In the genomic region with DNA sequence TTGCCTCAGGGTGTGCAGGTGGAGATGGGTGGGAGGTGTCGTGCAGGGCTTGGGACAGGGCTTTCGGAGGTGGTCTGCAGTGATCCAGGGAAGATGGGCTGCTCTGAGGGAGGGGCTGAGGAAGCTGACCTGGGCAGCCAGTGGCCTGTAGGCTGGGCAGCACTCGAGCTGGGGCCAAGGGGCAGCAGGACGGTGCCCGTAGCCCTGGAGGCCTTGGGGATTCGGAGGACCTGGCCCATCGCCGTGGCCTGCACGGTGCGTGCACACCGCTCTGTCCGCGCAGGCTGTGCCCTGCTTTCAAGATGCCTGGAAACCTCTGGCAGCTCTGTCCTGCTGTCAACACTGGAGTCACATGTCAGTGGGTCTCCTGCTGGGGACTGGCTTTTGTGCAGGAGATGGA, we compare ENCODE assay signal across 21 cellular contexts. TPM values are rescaled to one million over a fixed set of nuclear protein-coding genes. Genes with fewer than 3 reads are reported as not detected.
DNase-seq lines count a peak whose midpoint lies in the region; ATAC-seq, FAIRE-seq and TF ChIP-seq lines count a peak whose summit lies in the region.
"Had no signal": no experiment of that assay in that cellular context is flagged by ENCODE, and none has a peak within 500 bp of the region (broad histone marks: within the 10 kb centered on the region; RNA-seq: fewer than 3 reads in every experiment).

No MANE protein-coding gene starts in this region.

- no peak for TF ChIP-seq RAD21 in IMR-90 (IDR thresholded peaks at IDR 0.05; ENCODE audit: low read length)
- TF ChIP-seq RAD21 in H1 (IDR thresholded peaks at IDR 0.05 in 1 of 2, conservative IDR thresholded peaks at IDR 0.05 in 1 of 2; ENCODE audit: low read depth in 2 of 2, low read length in 2 of 2): no peak

- H3K14ac ChIP-seq in IMR-90 (replicated peaks; ENCODE audit: low read depth, low read length) (no peak overlapping the region), H1 (ENCODE audit: insufficient read length) (no peak overlapping the region)

- no peaks in the 10 kb centered on the region; the same call in 1 of the 2 replicates for H3K36me3 ChIP-seq in IMR-90 (ENCODE audit: control insufficient read depth, insufficient read depth, low read length)
- no peaks in the 10 kb centered on the region for H3K36me3 ChIP-seq in H1 (ENCODE audit: control insufficient read depth in 2 of 4, insufficient read depth in 4 of 4, low read length in 3 of 4)
- H3K36me3 ChIP-seq in stomach smooth muscle (ENCODE audit: control insufficient read depth in 2 of 2, insufficient read depth in 2 of 2, low read length in 2 of 2): peaks cover 0 to 2% of the 10 kb centered on the region in 2 donors
- H3K36me3 ChIP-seq in mammary epithelial cell (ENCODE audit: insufficient read depth, low read length): no peaks in the 10 kb centered on the region
- H3K36me3 ChIP-seq: colonic mucosa, suprapubic skin, uterus had no signal

- H2BK12ac ChIP-seq in H1 (ENCODE audit: low read depth, low read length): no peak overlapping the region; the same call in 1 of the 2 replicates

- H3K79me1 ChIP-seq in IMR-90 (ENCODE audit: low read depth in 1 of 2, low read length in 2 of 2) (peaks cover 16 to 51% of the 10 kb centered on the region in 2 experiments), H1 (ENCODE audit: low read depth, low read length) (peaks cover 45% of the 10 kb centered on the region)

- in situ Hi-C loops in IMR-90 (cut with MboI; ENCODE audit: low sequenced_read_pairs): no loop called here
- in situ Hi-C loops in mammary epithelial cell (cut with MboI; ENCODE audit: low sequenced_read_pairs in 2 of 2): no loop called here

- no peak overlapping the region for H4K5ac ChIP-seq in IMR-90 (ENCODE audit: low read depth, low read length)
- H4K5ac ChIP-seq in H1 (ENCODE audit: insufficient read length, low read depth, low read length): no peak overlapping the region

- H2AFZ ChIP-seq in IMR-90 (replicated peaks; ENCODE audit: low read length, poor library complexity) (peak overlapping the region; percentile 49), H1 (ENCODE audit: low read length) (no peak overlapping the region), mammary epithelial cell (ENCODE audit: low read depth, low read length) (no peak overlapping the region)
- H2AFZ ChIP-seq: GM23248 had no signal

- no peak overlapping the region for H4K91ac ChIP-seq in IMR-90 (ENCODE audit: insufficient read depth, low read depth, low read length)
- H4K91ac ChIP-seq in H1 (replicated peaks; ENCODE audit: insufficient read length, low read length): no peak overlapping the region

- H3K4me3 ChIP-seq in IMR-90 (ENCODE audit: insufficient read depth, low read depth, low read length): no peak overlapping the region
- H3K4me3 ChIP-seq in H1 (ENCODE audit: extremely low read depth in 1 of 4, insufficient read depth in 2 of 4, low read depth in 3 of 4, low read length in 4 of 4): no peak overlapping the region
- peak overlapping the region in 1 of 2 donors; percentile 40 for H3K4me3 ChIP-seq in stomach smooth muscle (ENCODE audit: low read length in 2 of 2)
- no peak overlapping the region for H3K4me3 ChIP-seq in mammary epithelial cell (replicated peaks in 1 of 3; ENCODE audit: insufficient read depth in 1 of 3, low read depth in 2 of 3, low read length in 3 of 3)
- H3K4me3 ChIP-seq: body of pancreas, colonic mucosa, gastroesophageal sphincter, GM23248, smooth muscle cell, suprapubic skin, uterus had no signal

- peaks cover 9% of the 10 kb centered on the region; the same call in 1 of the 2 replicates for H3K9me1 ChIP-seq in IMR-90 (ENCODE audit: insufficient read depth, low read length)

- no peaks in the 10 kb centered on the region for H3K23me2 ChIP-seq in H1 (ENCODE audit: low read depth, low read length)

- H3K9me3 ChIP-seq in IMR-90 (ENCODE audit: control insufficient read depth, insufficient read depth, low read length) (no peaks in the 10 kb centered on the region), H1 (ENCODE audit: insufficient read depth in 2 of 2, low read depth in 1 of 2, low read length in 1 of 2) (no peaks in the 10 kb centered on the region), stomach smooth muscle (ENCODE audit: control insufficient read depth in 2 of 2, low read length in 2 of 2) (no peaks in the 10 kb centered on the region), mammary epithelial cell (replicated peaks; ENCODE audit: insufficient read depth, low read length) (no peaks in the 10 kb centered on the region)
- H3K9me3 ChIP-seq: body of pancreas, colonic mucosa, gastroesophageal sphincter, suprapubic skin, uterus had no signal

- H3K27me3 ChIP-seq in IMR-90 (ENCODE audit: control insufficient read depth, insufficient read depth, low read length) (no peaks in the 10 kb centered on the region), H1 (replicated peaks in 1 of 4; ENCODE audit: control insufficient read depth in 3 of 4, extremely low read depth in 1 of 4, insufficient read depth in 3 of 4, low read length in 3 of 4) (no peaks in the 10 kb centered on the region), stomach smooth muscle (ENCODE audit: control insufficient read depth in 1 of 2, insufficient read depth in 2 of 2, low read length in 2 of 2) (no peaks in the 10 kb centered on the region), mammary epithelial cell (ENCODE audit: insufficient read depth, low read length) (no peaks in the 10 kb centered on the region)
- H3K27me3 ChIP-seq: body of pancreas, colonic mucosa, gastroesophageal sphincter, suprapubic skin, uterus had no signal

- H2BK15ac ChIP-seq in IMR-90 (ENCODE audit: low read depth, low read length) (no peak overlapping the region), H1 (ENCODE audit: low read length) (no peak overlapping the region)

- H3K9ac ChIP-seq in IMR-90 (ENCODE audit: low read depth, low read length) (no peak overlapping the region), H1 (replicated peaks in 1 of 4; ENCODE audit: extremely low read depth in 1 of 4, low read depth in 3 of 4, low read length in 3 of 4) (no peak overlapping the region), stomach smooth muscle (ENCODE audit: low read length in 2 of 2) (no peak overlapping the region), mammary epithelial cell (ENCODE audit: insufficient read depth, low read length) (no peak overlapping the region)
- H3K9ac ChIP-seq: GM23248, KMS-11 had no signal

- H3K4me2 ChIP-seq in IMR-90 (ENCODE audit: low read depth, low read length): no peak overlapping the region
- no peak overlapping the region for H3K4me2 ChIP-seq in H1 (ENCODE audit: insufficient read depth in 1 of 2, low read depth in 2 of 2, low read length in 2 of 2)
- no peak overlapping the region for H3K4me2 ChIP-seq in mammary epithelial cell (ENCODE audit: insufficient read depth, low read depth, low read length)
- H3K4me2 ChIP-seq: KMS-11, smooth muscle cell had no signal

- FAIRE-seq in H1 (lab: Jason Lieb, UNC): no peak
- FAIRE-seq: RCC 7860 had no signal

- ATAC-seq in IMR-90 (ENCODE audit: low read depth) (no peak), GM19324 (IDR thresholded peaks at IDR 0.05; ENCODE audit: low FRiP score, unreplicated experiment) (no peak), HG02840 (IDR thresholded peaks at IDR 0.05; ENCODE audit: low FRiP score, unreplicated experiment) (no peak)
- ATAC-seq: body of pancreas had no signal

- H3K79me2 ChIP-seq in H1 (ENCODE audit: control insufficient read depth in 1 of 2, insufficient read depth in 2 of 2, low read length in 2 of 2) (peaks cover 0 to 81% of the 10 kb centered on the region in 2 experiments; a peak in 2 of 4 replicates), mammary epithelial cell (ENCODE audit: insufficient read depth, low read length) (peaks cover 70% of the 10 kb centered on the region)

- H3K4me1 ChIP-seq in IMR-90 (ENCODE audit: control insufficient read depth, insufficient read depth, low read length) (peaks cover 7% of the 10 kb centered on the region), H1 (replicated peaks in 1 of 4; ENCODE audit: control insufficient read depth in 3 of 4, insufficient read depth in 4 of 4, low read length in 3 of 4) (peaks cover 3 to 37% (median 29%) of the 10 kb centered on the region in 4 experiments), stomach smooth muscle (ENCODE audit: control insufficient read depth, insufficient read depth, low read length) (peaks cover 32% of the 10 kb centered on the region), mammary epithelial cell (ENCODE audit: insufficient read depth, low read length) (no peaks in the 10 kb centered on the region)
- H3K4me1 ChIP-seq: colonic mucosa, suprapubic skin had no signal

- H2BK120ac ChIP-seq in IMR-90 (ENCODE audit: low read depth, low read length): no peak overlapping the region
- no peak overlapping the region for H2BK120ac ChIP-seq in H1 (replicated peaks; ENCODE audit: low read depth, low read length)

- H2BK5ac ChIP-seq in IMR-90 (ENCODE audit: low read depth, low read length, poor library complexity, severe bottlenecking) (no peak overlapping the region), H1 (ENCODE audit: low read depth, low read length) (peak overlapping the region; percentile 66; the same call in 1 of the 2 replicates)

- H3K18ac ChIP-seq in IMR-90 (ENCODE audit: low read depth, low read length): no peak overlapping the region
- no peak overlapping the region for H3K18ac ChIP-seq in H1 (ENCODE audit: extremely low read depth, low read length)

- DNase-seq in IMR-90 (no peak), H1 (ENCODE audit: low read depth in 1 of 2, low spot score in 2 of 2) (no peak), islet precursor cell (peak; percentile 49), mammary epithelial cell (no peak)
- DNase-seq: activated CD8-positive, alpha-beta memory T cell treated with anti-CD3 and anti-CD28 coated beads for 24 hours; activated gamma-delta T cell treated with Interleukin-2 at 50 U/mL for 16 hours; activated T-cell treated with anti-CD3 and anti-CD28 coated beads, Interleukin-2, amount 50 U/mL, for 24 hours; body of pancreas; colonic mucosa; GM23248; stimulated activated CD4-positive, alpha-beta T cell treated with anti-CD3 and anti-CD28 coated beads, Interleukin-2, amount 100 ng/mL, for 24 hours; uterus had no signal

- no peak overlapping the region for H3K56ac ChIP-seq in IMR-90 (ENCODE audit: extremely low read depth, insufficient read depth, low read length)
- no peak overlapping the region for H3K56ac ChIP-seq in H1 (replicated peaks; ENCODE audit: insufficient read length, low read depth, low read length)

- H2AK9ac ChIP-seq in IMR-90 (replicated peaks; ENCODE audit: low read depth, low read length, poor library complexity): no peak overlapping the region

- H2BK20ac ChIP-seq in IMR-90 (ENCODE audit: low read depth, low read length) (no peak overlapping the region), H1 (ENCODE audit: low read length) (no peak overlapping the region)

- no peak overlapping the region for H3K27ac ChIP-seq in IMR-90 (ENCODE audit: insufficient read depth, low read length)
- H3K27ac ChIP-seq in H1 (ENCODE audit: low read depth, low read length): no peak overlapping the region
- H3K27ac ChIP-seq in stomach smooth muscle (ENCODE audit: low read length): peak overlapping the region; percentile 53
- H3K27ac ChIP-seq in mammary epithelial cell (ENCODE audit: insufficient read depth, low read depth, low read length): no peak overlapping the region
- H3K27ac ChIP-seq: body of pancreas, C4-2B, colonic mucosa, GM23248, KMS-11, suprapubic skin, uterus had no signal

- TF ChIP-seq CTCF in IMR-90 (conservative IDR thresholded peaks at IDR 0.05; ENCODE audit: low read depth, low read length): no peak
- TF ChIP-seq CTCF in H1 (IDR thresholded peaks at IDR 0.05; ENCODE audit: control extremely low read depth in 1 of 3, insufficient read depth in 1 of 3, low read depth in 1 of 3, low read length in 3 of 3): no peak
- TF ChIP-seq CTCF in mammary epithelial cell (conservative IDR thresholded peaks at IDR 0.05 in 1 of 2, IDR thresholded peaks at IDR 0.05 in 1 of 2; ENCODE audit: extremely low read depth in 1 of 2, insufficient read depth in 1 of 2, low read depth in 1 of 2, low read length in 2 of 2): no peak

- peak overlapping the region; percentile 24; the same call in 1 of the 2 replicates for H2AK5ac ChIP-seq in IMR-90 (ENCODE audit: low read depth, low read length)
- H2AK5ac ChIP-seq in H1 (ENCODE audit: low read depth, low read length): 0 out of 2 replicates have a peak overlapping the region, but pooled peaks have one; percentile 57

- peaks cover 57% of the 10 kb centered on the region for H4K20me1 ChIP-seq in IMR-90 (ENCODE audit: insufficient read depth, low read length)
- peaks cover 29 to 53% of the 10 kb centered on the region in 2 experiments for H4K20me1 ChIP-seq in H1 (replicated peaks in 1 of 2; ENCODE audit: control insufficient read depth in 1 of 2, insufficient read depth in 2 of 2, low read length in 2 of 2)
- H4K20me1 ChIP-seq in mammary epithelial cell (ENCODE audit: insufficient read depth, low read length): no peaks in the 10 kb centered on the region

- CTCF ChIA-PET in IMR-90 (lab: Yijun Ruan, JAX) (no interaction called here), H1 (lab: Charles Lee; ENCODE audit: partially characterized antibody) (interaction anchor here (0.6 to 2.7 kb wide), 9 partner anchors 8 to 157 kb away, joined by 3 to 13 read pairs (median 3); no protein-coding TSS in a partner anchor), mammary epithelial cell (lab: Charles Lee; ENCODE audit: low non-redundant PET) (no interaction called here)

- H3K23ac ChIP-seq in IMR-90 (ENCODE audit: low read depth, low read length) (no peak overlapping the region), H1 (ENCODE audit: insufficient read length) (no peak overlapping the region)

- no peak for TF ChIP-seq POLR2A in IMR-90 (IDR thresholded peaks at IDR 0.05; ENCODE audit: low read depth, low read length)
- no peak for TF ChIP-seq POLR2A in H1 (IDR thresholded peaks at IDR 0.05; ENCODE audit: control extremely low read depth in 1 of 2, low read depth in 2 of 2, low read length in 2 of 2)

- no TSS peak for BruUV-seq in IMR-90 (replicated peaks; lab: Mats Ljungman, UMichigan)
- BruUV-seq in mammary epithelial cell (replicated peaks; lab: Mats Ljungman, UMichigan): no TSS peak

- 0 out of 2 replicates have a peak overlapping the region, but pooled peaks have one; percentile 49 for H3K4ac ChIP-seq in IMR-90 (ENCODE audit: low read depth, low read length)
- H3K4ac ChIP-seq in H1 (replicated peaks; ENCODE audit: insufficient read length, low read depth, low read length): no peak overlapping the region

- WGBS in IMR-90 (ENCODE audit: extremely low coverage in 2 of 2, insufficient read length in 1 of 2), 2 experiments: 98% methylated on average over 11 of the region's 13 CpGs; no CpG with 5 or more reads in 1 of the 2 experiments
- WGBS in H1 (ENCODE audit: extremely low coverage in 1 of 2, insufficient coverage in 1 of 2, insufficient read length in 1 of 2, insufficient replicate concordance in 2 of 2, low coverage in 1 of 2, low lambda C conversion rate in 2 of 2, missing lambda C conversion rate in 1 of 2), 2 experiments: 93% methylated on average over 13 of the region's 13 CpGs; no CpG with 5 or more reads in 1 of the 2 experiments
- WGBS in mammary epithelial cell (ENCODE audit: low coverage, missing lambda C conversion rate): 93% methylated on average over 11 of the region's 13 CpGs

- H4K8ac ChIP-seq in IMR-90 (ENCODE audit: low read depth in 2 of 2, low read length in 2 of 2) (no peak overlapping the region), H1 (ENCODE audit: extremely low read depth, insufficient read depth, low read length) (no peak overlapping the region)

- POLR2A ChIA-PET in IMR-90 (lab: Charles Lee; ENCODE audit: unreplicated experiment) (no interaction called here), H1 (lab: Charles Lee; ENCODE audit: partially characterized antibody) (interaction anchor here (1.4 kb wide), 1 partner anchor 23 kb away, joined by 4 read pairs; a partner anchor contains a TSS)

- intact Hi-C loops in IMR-90 (cut with micrococcal nuclease) (no loop called here), mammary epithelial cell (cut with micrococcal nuclease) (no loop called here)

- TF ChIP-seq EP300 in H1 (IDR thresholded peaks at IDR 0.05; ENCODE audit: borderline replicate concordance in 1 of 2, low read depth in 2 of 2, low read length in 2 of 2): no peak

- dilution Hi-C loops in IMR-90 (cut with HindIII; ENCODE audit: low sequenced_read_pairs, unreplicated experiment) (no loop called here), mammary epithelial cell (cut with HindIII; ENCODE audit: low sequenced_read_pairs) (no loop called here)

RNA-seq across cellular contexts. Expression of a gene that starts 9.1 kb away (rescaled TPM):
- total RNA-seq in IMR-90 (2012; rRNA removed): 15.3 and 15.6 TPM in 2 replicates
- polyA plus RNA-seq in IMR-90 (2012; rRNA removed): 32.2 and 35.1 TPM in 2 replicates
- polyA plus RNA-seq in IMR-90 (2012; cell fraction: cytosol; rRNA removed): 21.8 and 38.1 TPM in 2 replicates
- 145 and 229 TPM in 2 replicates for polyA plus RNA-seq in IMR-90 (2012; cell fraction: nucleus; rRNA removed; ENCODE audit: low replicate concordance)
- 62.3 and 62.8 TPM in 2 replicates for total RNA-seq in H1 (2021; fragmentation: NEBNext Ultra II Directional; extraction: Animal tissue kit (Norgen Biotek cat#: 25700))
- polyA plus RNA-seq in H1 (2011; rRNA removed): 38.0 and 65.4 TPM in 2 replicates
- polyA plus RNA-seq in H1 (2011; cell fraction: cytosol; rRNA removed): 57.3 TPM
- polyA plus RNA-seq in H1 (2011; cell fraction: nucleus; rRNA removed): 306 TPM
- 54.5 to 72.8 TPM (median 68.7 TPM) in 4 replicates for polyA plus RNA-seq in H1 (2012, experiment 1 of 2)
- 42.3 TPM for polyA plus RNA-seq in H1 (2012, experiment 2 of 2)
- 35.8 TPM for polyA plus RNA-seq in H1 (2013, experiment 1 of 2)
- 33.2 TPM for polyA plus RNA-seq in H1 (2013, experiment 2 of 2)
- polyA minus RNA-seq in H1 (2011; rRNA and poly(A)+ RNA removed): 28.2 and 33.0 TPM in 2 replicates
- 49.0 TPM for polyA minus RNA-seq in H1 (2011; cell fraction: cytosol; rRNA and poly(A)+ RNA removed)
- 88.7 TPM for polyA minus RNA-seq in H1 (2011; cell fraction: nucleus; rRNA and poly(A)+ RNA removed)
- 10 to 100 TPM; 42.7 to 55.3 TPM for total RNA-seq in mammary epithelial cell
- polyA plus RNA-seq in mammary epithelial cell: 28.5 TPM
- polyA minus RNA-seq in mammary epithelial cell: 27.9 TPM

RNA-seq across cellular contexts. Expression of a gene that starts 22.9 kb away (rescaled TPM):
- total RNA-seq in IMR-90 (2012; rRNA removed) (12.4 and 13.3 TPM in 2 replicates), mammary epithelial cell (10 to 100 TPM; 31.4 to 37.0 TPM)
- polyA plus RNA-seq in IMR-90 (2012; rRNA removed) (16.4 and 16.7 TPM in 2 replicates), H1 (2011; rRNA removed) (7.7 and 12.5 TPM in 2 replicates), mammary epithelial cell (11.3 TPM)
- polyA plus RNA-seq in IMR-90 (2012; cell fraction: cytosol; rRNA removed): 13.5 and 19.0 TPM in 2 replicates
- polyA plus RNA-seq in IMR-90 (2012; cell fraction: nucleus; rRNA removed; ENCODE audit: low replicate concordance): 44.2 and 86.6 TPM in 2 replicates
- total RNA-seq in H1 (2021; fragmentation: NEBNext Ultra II Directional; extraction: Animal tissue kit (Norgen Biotek cat#: 25700)): 18.3 and 18.5 TPM in 2 replicates
- polyA plus RNA-seq in H1 (2011; cell fraction: cytosol; rRNA removed): 11.1 TPM
- 32.8 TPM for polyA plus RNA-seq in H1 (2011; cell fraction: nucleus; rRNA removed)
- 11.4 to 15.6 TPM (median 13.1 TPM) in 4 replicates for polyA plus RNA-seq in H1 (2012, experiment 1 of 2)
- polyA plus RNA-seq in H1 (2012, experiment 2 of 2): 7.8 TPM
- polyA plus RNA-seq in H1 (2013, experiment 1 of 2): 9.6 TPM
- polyA plus RNA-seq in H1 (2013, experiment 2 of 2): 8.4 TPM
- polyA minus RNA-seq in H1 (2011; rRNA and poly(A)+ RNA removed): 10.3 and 11.4 TPM in 2 replicates
- polyA minus RNA-seq in H1 (2011; cell fraction: cytosol; rRNA and poly(A)+ RNA removed): 15.4 TPM
- 35.1 TPM for polyA minus RNA-seq in H1 (2011; cell fraction: nucleus; rRNA and poly(A)+ RNA removed)
- 13.2 TPM for polyA minus RNA-seq in mammary epithelial cell
